In the genomic region with DNA sequence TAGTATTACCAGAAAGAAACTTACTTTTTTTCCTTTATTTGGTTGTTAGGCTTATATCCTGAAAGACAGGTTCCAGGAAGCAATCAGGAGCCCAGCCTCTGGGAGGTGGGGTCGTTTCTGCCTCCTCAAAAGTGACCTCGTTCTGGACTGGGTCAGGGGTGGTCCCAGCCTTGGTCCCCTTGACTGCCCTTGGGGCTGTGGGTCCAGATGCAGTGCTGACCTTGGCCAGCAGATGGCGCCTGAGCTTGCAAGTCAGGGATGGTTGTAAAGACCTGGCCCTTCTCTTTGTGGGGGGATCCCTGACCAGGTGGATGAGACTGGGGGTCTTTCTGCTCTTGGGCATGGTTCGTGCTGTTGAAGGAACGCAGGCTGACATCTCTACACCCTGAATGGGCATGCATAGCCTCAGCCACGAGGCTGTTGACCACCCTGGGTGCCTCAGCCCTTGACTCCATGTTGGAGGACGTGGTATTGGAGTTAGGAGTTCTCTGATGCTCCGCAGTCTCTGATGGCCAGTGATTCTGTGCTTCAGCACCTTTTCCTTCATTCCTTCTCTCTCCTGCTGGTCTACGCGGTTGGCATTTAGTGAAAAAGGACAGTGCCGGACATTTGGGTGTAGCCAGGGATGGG, we compare ENCODE assay signal across 8 cellular contexts.
DNase-seq lines count a peak whose midpoint lies in the region; ATAC-seq and TF ChIP-seq lines count a peak whose summit lies in the region.

No MANE protein-coding gene starts in this region.

- H3K27ac Mint-ChIP-seq in activated CD4-positive, alpha-beta memory T cell treated with anti-CD3 and anti-CD28 coated beads, Interleukin-2, amount 10 ng/mL, durations not matched to agents 7 days and 5 days: no peak overlapping the region

- H3K4me1 ChIP-seq in HCT116 (ENCODE audit: control insufficient read depth in 1 of 2, insufficient read depth in 2 of 2, low read length in 2 of 2) (no peaks in the 10 kb centered on the region; a peak in 1 of 4 replicates), lower lobe of right lung (no peaks in the 10 kb centered on the region)

- TF ChIP-seq POLR2A in HCT116 (IDR thresholded peaks at IDR 0.05; ENCODE audit: borderline replicate concordance, extremely low read depth, insufficient read depth, insufficient read length): no peak

- H3K4me3 ChIP-seq in HCT116 (replicated peaks in 1 of 2; ENCODE audit: low read depth in 1 of 2, low read length in 2 of 2) (no peak overlapping the region), lower lobe of right lung (no peak overlapping the region)

- H3K9me3 Mint-ChIP-seq in activated CD4-positive, alpha-beta memory T cell treated with anti-CD3 and anti-CD28 coated beads, Interleukin-2, amount 10 ng/mL, durations not matched to agents 7 days and 5 days: no peaks in the 10 kb centered on the region

- no peak overlapping the region for H3K9ac ChIP-seq in HCT116 (ENCODE audit: low read length)

- H3K27me3 ChIP-seq in HCT116 (ENCODE audit: insufficient read depth, low read length) (no peaks in the 10 kb centered on the region), lower lobe of right lung (ENCODE audit: low read depth) (no peaks in the 10 kb centered on the region)

- RAD21 ChIA-PET in HCT116 (lab: Charles Lee; ENCODE audit: low non-redundant PET in 1 of 2, low total read pairs in 2 of 2, uncharacterized antibody in 2 of 2, unreplicated experiment in 2 of 2): interaction anchor here in 1 of 2 experiments (1.1 kb wide), 1 partner anchor 212 kb away, joined by 3 read pairs; no protein-coding TSS in a partner anchor

- ATAC-seq in HCT116 (peak; percentile 93), lower lobe of right lung (peak; percentile 69 to 81)

- no peak overlapping the region for H2AFZ ChIP-seq in HCT116 (ENCODE audit: low read depth, low read length, poor library complexity, severe bottlenecking)

- intact Hi-C loops in HCT116 (cut with micrococcal nuclease): loop anchor here (2.0 to 10.0 kb wide), 3 partner anchors 129 to 833 kb away; no protein-coding TSS in a partner anchor
- intact Hi-C loops in lower lobe of right lung (cut with DNase I): no loop called here

- DNase-seq in HCT116 (ENCODE audit: low read depth, low spot score): peak; percentile 45
- peak; percentile 61 for DNase-seq in NCI-H1694 treated with DMSO at 0.1 percent for 48 hours (lab: John Stamatoyannopoulos, UW)
- DNase-seq in activated CD4-positive, alpha-beta memory T cell treated with anti-CD3 and anti-CD28 coated beads, Interleukin-2, amount 10 ng/mL, durations not matched to agents 7 days and 5 days: peak; percentile 78
- peak; percentile 86 for DNase-seq in ecto neural progenitor cell (ENCODE audit: low spot score)
- peak; percentile 81 for DNase-seq in lower lobe of right lung
- peak; percentile 38 to 73 (median 73) for DNase-seq in stimulated activated CD4-positive, alpha-beta T cell treated with anti-CD3 and anti-CD28 coated beads, TNF-alpha, amount 100 ng/mL, for 48 hours (ENCODE audit: low read depth in 3 of 3)
- no peak for DNase-seq in NCI-H226

- H3K4me2 ChIP-seq in HCT116 (ENCODE audit: low read length): no peak overlapping the region

- H3K9me2 ChIP-seq in HCT116 (ENCODE audit: insufficient read depth): no peaks in the 10 kb centered on the region

- no peaks in the 10 kb centered on the region for H3K79me2 ChIP-seq in HCT116 (ENCODE audit: insufficient read depth, low read length)

- H3K4me1 Mint-ChIP-seq in activated CD4-positive, alpha-beta memory T cell treated with anti-CD3 and anti-CD28 coated beads, Interleukin-2, amount 10 ng/mL, durations not matched to agents 7 days and 5 days: no peaks in the 10 kb centered on the region

- CTCF ChIA-PET in HCT116 (lab: Charles Lee): interaction anchor here (1.0 to 1.4 kb wide), 7 partner anchors 15 to 704 kb away, joined by 3 to 8 read pairs (median 4); no protein-coding TSS in a partner anchor
- CTCF ChIA-PET in activated CD4-positive, alpha-beta memory T cell treated with anti-CD3 and anti-CD28 coated beads, Interleukin-2, amount 10 ng/mL, durations not matched to agents 7 days and 5 days (lab: Charles Lee): interaction anchor here (0.6 to 2.3 kb wide), 12 partner anchors 11 to 815 kb away, joined by 3 to 6 read pairs (median 3); a partner anchor contains a TSS

- H4K20me1 ChIP-seq in HCT116 (ENCODE audit: insufficient read depth): no peaks in the 10 kb centered on the region

- peak; percentile 99 for TF ChIP-seq CTCF in GM12873 (IDR thresholded peaks at IDR 0.05; ENCODE audit: insufficient read depth, low read depth, low read length, missing control alignments)
- TF ChIP-seq CTCF in HCT116 (IDR thresholded peaks at IDR 0.05 in 2 of 3, conservative IDR thresholded peaks at IDR 0.05 in 1 of 3; ENCODE audit: borderline replicate concordance in 1 of 3, insufficient read depth in 1 of 3, low read depth in 2 of 3, low read length in 2 of 3): peak; percentile 65 to 99 (median 98)
- peak; percentile 94 for TF ChIP-seq CTCF in lower lobe of right lung (IDR thresholded peaks at IDR 0.05)

- no peak overlapping the region for H3K4me3 Mint-ChIP-seq in activated CD4-positive, alpha-beta memory T cell treated with anti-CD3 and anti-CD28 coated beads, Interleukin-2, amount 10 ng/mL, durations not matched to agents 7 days and 5 days

- no peaks in the 10 kb centered on the region for H3K27me3 Mint-ChIP-seq in activated CD4-positive, alpha-beta memory T cell treated with anti-CD3 and anti-CD28 coated beads, Interleukin-2, amount 10 ng/mL, durations not matched to agents 7 days and 5 days

- POLR2A ChIA-PET in HCT116 (lab: Charles Lee): no interaction called here
- POLR2A ChIA-PET in activated CD4-positive, alpha-beta memory T cell treated with anti-CD3 and anti-CD28 coated beads, Interleukin-2, amount 10 ng/mL, durations not matched to agents 7 days and 5 days (lab: Charles Lee): no interaction called here

- TF ChIP-seq RAD21 in HCT116 (IDR thresholded peaks at IDR 0.05; ENCODE audit: low read depth): peak; percentile 85

- BruUV-seq in HCT116 (replicated peaks; lab: Mats Ljungman, UMichigan): no TSS peak

- H3K27ac ChIP-seq in HCT116 (ENCODE audit: low read depth, low read length) (no peak overlapping the region), lower lobe of right lung (no peak overlapping the region)

- H3K9me3 ChIP-seq in HCT116 (ENCODE audit: control insufficient read depth in 1 of 2, insufficient read depth in 1 of 2, low read depth in 1 of 2, low read length in 2 of 2) (no peaks in the 10 kb centered on the region), lower lobe of right lung (no peaks in the 10 kb centered on the region)

- H3K36me3 Mint-ChIP-seq in activated CD4-positive, alpha-beta memory T cell treated with anti-CD3 and anti-CD28 coated beads, Interleukin-2, amount 10 ng/mL, durations not matched to agents 7 days and 5 days (ENCODE audit: low read depth): no peaks in the 10 kb centered on the region

- H3K36me3 ChIP-seq in HCT116 (ENCODE audit: control insufficient read depth in 1 of 2, insufficient read depth in 2 of 2, low read length in 2 of 2): no peaks in the 10 kb centered on the region
- no peaks in the 10 kb centered on the region for H3K36me3 ChIP-seq in lower lobe of right lung

TF ChIP-seq in HCT116, 20 proteins besides CTCF, POLR2A, EP300 and RAD21 (continues in another document):
- TF ChIP-seq JUND (IDR thresholded peaks at IDR 0.05) (no peak), ELF1 (IDR thresholded peaks at IDR 0.05; ENCODE audit: borderline replicate concordance, low read depth) (no peak), ZNF274 (IDR thresholded peaks at IDR 0.05; ENCODE audit: low read depth, low read length) (no peak), YY1 (IDR thresholded peaks at IDR 0.05; ENCODE audit: extremely low read depth, insufficient replicate concordance, low read depth, low read length) (no peak), EZH2phosphoT487 (IDR thresholded peaks at IDR 0.05; ENCODE audit: borderline replicate concordance) (no peak), CEBPB (IDR thresholded peaks at IDR 0.05; ENCODE audit: low read depth) (no peak), EZH2 (IDR thresholded peaks at IDR 0.05) (no peak), TCF7L2 (IDR thresholded peaks at IDR 0.05; ENCODE audit: borderline replicate concordance, extremely low read depth, insufficient read depth, insufficient read length) (no peak), ZFX (IDR thresholded peaks at IDR 0.05) (no peak)
- TF ChIP-seq, protein P1, sequence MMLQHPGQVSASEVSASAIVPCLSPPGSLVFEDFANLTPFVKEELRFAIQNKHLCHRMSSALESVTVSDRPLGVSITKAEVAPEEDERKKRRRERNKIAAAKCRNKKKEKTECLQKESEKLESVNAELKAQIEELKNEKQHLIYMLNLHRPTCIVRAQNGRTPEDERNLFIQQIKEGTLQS (IDR thresholded peaks at IDR 0.05): no peak
- TF ChIP-seq, protein P2, sequence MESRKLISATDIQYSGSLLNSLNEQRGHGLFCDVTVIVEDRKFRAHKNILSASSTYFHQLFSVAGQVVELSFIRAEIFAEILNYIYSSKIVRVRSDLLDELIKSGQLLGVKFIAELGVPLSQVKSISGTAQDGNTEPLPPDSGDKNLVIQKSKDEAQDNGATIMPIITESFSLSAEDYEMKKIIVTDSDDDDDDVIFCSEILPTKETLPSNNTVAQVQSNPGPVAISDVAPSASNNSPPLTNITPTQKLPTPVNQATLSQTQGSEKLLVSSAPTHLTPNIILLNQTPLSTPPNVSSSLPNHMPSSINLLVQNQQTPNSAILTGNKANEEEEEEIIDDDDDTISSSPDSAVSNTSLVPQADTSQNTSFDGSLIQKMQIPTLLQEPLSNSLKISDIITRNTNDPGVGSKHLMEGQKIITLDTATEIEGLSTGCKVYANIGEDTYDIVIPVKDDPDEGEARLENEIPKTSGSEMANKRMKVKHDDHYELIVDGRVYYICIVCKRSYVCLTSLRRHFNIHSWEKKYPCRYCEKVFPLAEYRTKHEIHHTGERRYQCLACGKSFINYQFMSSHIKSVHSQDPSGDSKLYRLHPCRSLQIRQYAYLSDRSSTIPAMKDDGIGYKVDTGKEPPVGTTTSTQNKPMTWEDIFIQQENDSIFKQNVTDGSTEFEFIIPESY (IDR thresholded peaks at IDR 0.05; ENCODE audit: extremely low read depth, insufficient replicate concordance, low read length): no peak
- TF ChIP-seq, protein P3, sequence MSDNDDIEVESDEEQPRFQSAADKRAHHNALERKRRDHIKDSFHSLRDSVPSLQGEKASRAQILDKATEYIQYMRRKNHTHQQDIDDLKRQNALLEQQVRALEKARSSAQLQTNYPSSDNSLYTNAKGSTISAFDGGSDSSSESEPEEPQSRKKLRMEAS (IDR thresholded peaks at IDR 0.05): no peak
